In genomic region chr4:26050671-26051070, GRCh38 we compare ENCODE assay signal across 14 cellular contexts.
"Had no signal": no experiment of that assay in that cellular context is flagged by ENCODE, and none has a peak within 500 bp of the region (broad histone marks: within the 10 kb centered on the region; RNA-seq: fewer than 3 reads in every experiment).

No MANE protein-coding gene starts in this region.

- H3K9me3 ChIP-seq: left lung, upper lobe of left lung had no signal

- DNase-seq: activated CD4-positive, alpha-beta T cell treated with anti-CD3 and anti-CD28 coated beads, Interleukin-2, amount 50 U/mL, for 4 hours; activated effector memory CD4-positive, alpha-beta T cell treated with Interleukin-2 at 50 U/mL for 16 hours; activated T-cell treated with anti-CD3 and anti-CD28 coated beads, Interleukin-2, amount 50 U/mL, for 1 hour; endodermal cell; erythroblast; stimulated activated CD4-positive, alpha-beta T cell treated with anti-CD3 and anti-CD28 coated beads, Interleukin-2, amount 100 ng/mL, for 24 hours; stimulated activated naive B cell treated with anti-CD40 and anti-IgM and Interleukin-4, amounts not matched to agents 10 μg/mL and 1 μg/mL and 100 μg/mL, for 72 hours; T-helper 2 cell had no signal

- H3K36me3 ChIP-seq: left lung, upper lobe of left lung had no signal

- H3K4me3 ChIP-seq: left lung, upper lobe of left lung had no signal

- H3K4me3 Mint-ChIP-seq: brain; endodermal cell; memory B cell; stimulated activated naive B cell treated with anti-CD40 and anti-IgM and Interleukin-4, amounts not matched to agents 10 μg/mL and 1 μg/mL and 100 μg/mL, for 72 hours had no signal

- H3K27ac Mint-ChIP-seq: activated naive CD4-positive, alpha-beta T cell treated with anti-CD3 and anti-CD28 coated beads, Interleukin-2, amount 50 U/mL, for 72 hours; endodermal cell; memory B cell; stimulated activated naive B cell treated with anti-CD40 and anti-IgM and Interleukin-4, amounts not matched to agents 10 μg/mL and 1 μg/mL and 100 μg/mL, for 72 hours had no signal

- H3K27ac ChIP-seq: left lung, upper lobe of left lung had no signal

- ATAC-seq: activated CD4-positive, CD25-positive, alpha-beta regulatory T cell treated with anti-CD3 and anti-CD28 coated beads, Interleukin-2, amount 50 U/mL, for 24 hours; activated naive CD4-positive, alpha-beta T cell treated with anti-CD3 and anti-CD28 coated beads, Interleukin-2, amount 50 U/mL, for 72 hours had no signal

- H3K36me3 Mint-ChIP-seq: activated naive CD4-positive, alpha-beta T cell treated with anti-CD3 and anti-CD28 coated beads, Interleukin-2, amount 50 U/mL, for 72 hours; brain; memory B cell; stimulated activated naive B cell treated with anti-CD40 and anti-IgM and Interleukin-4, amounts not matched to agents 10 μg/mL and 1 μg/mL and 100 μg/mL, for 72 hours had no signal

- H3K27me3 ChIP-seq: upper lobe of left lung had no signal
